Comparison of ENCODE assay signal across 26 cellular contexts in genomic region chr4:146072381-146072780, GRCh38.
DNase-seq lines count a peak whose midpoint lies in the region; ATAC-seq and TF ChIP-seq lines count a peak whose summit lies in the region.
"Had no signal": no experiment of that assay in that cellular context is flagged by ENCODE, and none has a peak within 500 bp of the region (broad histone marks: within the 10 kb centered on the region; RNA-seq: fewer than 3 reads in every experiment).

No MANE protein-coding gene starts in this region.

- no peaks in the 10 kb centered on the region for H3K36me3 ChIP-seq in naive thymus-derived CD4-positive, alpha-beta T cell (ENCODE audit: control insufficient read depth in 2 of 3, insufficient read depth in 3 of 3, low read length in 3 of 3)
- H3K36me3 ChIP-seq: HAP-1, pancreas, spleen, WERI-Rb-1 had no signal

- intact Hi-C loops in naive thymus-derived CD4-positive, alpha-beta T cell (cut with micrococcal nuclease), result no loop called here

- H3K4me3 ChIP-seq in fibroblast of mammary gland (ENCODE audit: control insufficient read depth, low read depth, low read length), result no peak overlapping the region
- no peak overlapping the region for H3K4me3 ChIP-seq in naive thymus-derived CD4-positive, alpha-beta T cell (ENCODE audit: low read length)
- H3K4me3 ChIP-seq: HAP-1, pancreas, spleen had no signal

- POLR2A ChIA-PET in naive thymus-derived CD4-positive, alpha-beta T cell (lab: Charles Lee), result no interaction called here

- H3K27me3 Mint-ChIP-seq in naive thymus-derived CD4-positive, alpha-beta T cell, result peaks cover 12 to 27% (median 18%) of the 10 kb centered on the region in 5 donors

- no peak overlapping the region for H3K4me3 Mint-ChIP-seq in naive thymus-derived CD4-positive, alpha-beta T cell
- H3K4me3 Mint-ChIP-seq: activated naive CD8-positive, alpha-beta T cell treated with anti-CD3 and anti-CD28 coated beads, Interleukin-2, amount 10 ng/mL, durations not matched to agents 7 days and 5 days; activated T-cell treated with anti-CD3 and anti-CD28 coated beads, Interleukin-2, amount 50 U/mL, for 24 hours; CD8-positive, alpha-beta T cell had no signal

- H3K27ac Mint-ChIP-seq in naive thymus-derived CD4-positive, alpha-beta T cell, result no peak overlapping the region
- H3K27ac Mint-ChIP-seq: activated naive CD8-positive, alpha-beta T cell treated with anti-CD3 and anti-CD28 coated beads, Interleukin-2, amount 10 ng/mL, durations not matched to agents 7 days and 5 days; activated T-cell treated with anti-CD3 and anti-CD28 coated beads, Interleukin-2, amount 50 U/mL, for 24 hours; CD8-positive, alpha-beta T cell had no signal

- ATAC-seq in GM21381 (IDR thresholded peaks at IDR 0.05; ENCODE audit: unreplicated experiment) (no peak), GM21528 (IDR thresholded peaks at IDR 0.05; ENCODE audit: low FRiP score, unreplicated experiment) (no peak), GM19395 (IDR thresholded peaks at IDR 0.05; ENCODE audit: unreplicated experiment) (no peak)
- ATAC-seq in naive thymus-derived CD4-positive, alpha-beta T cell, result no peak
- ATAC-seq: CD8-positive, alpha-beta T cell; HepG2; left cardiac atrium; pancreas had no signal

- no peaks in the 10 kb centered on the region for H3K9me3 Mint-ChIP-seq in naive thymus-derived CD4-positive, alpha-beta T cell
- H3K9me3 Mint-ChIP-seq: activated naive CD8-positive, alpha-beta T cell treated with anti-CD3 and anti-CD28 coated beads, Interleukin-2, amount 10 ng/mL, durations not matched to agents 7 days and 5 days; activated T-cell treated with anti-CD3 and anti-CD28 coated beads, Interleukin-2, amount 50 U/mL, for 24 hours; CD8-positive, alpha-beta T cell had no signal

- CTCF ChIA-PET in naive thymus-derived CD4-positive, alpha-beta T cell (lab: Charles Lee), result no interaction called here

- peaks cover 0 to 2% (median 0%) of the 10 kb centered on the region in 7 donors for H3K4me1 Mint-ChIP-seq in naive thymus-derived CD4-positive, alpha-beta T cell
- H3K4me1 Mint-ChIP-seq: activated naive CD8-positive, alpha-beta T cell treated with anti-CD3 and anti-CD28 coated beads, Interleukin-2, amount 10 ng/mL, durations not matched to agents 7 days and 5 days had no signal

- DNase-seq in AG08395 (ENCODE audit: low spot score), result peak; percentile 25
- peak; percentile 14 for DNase-seq in LHCN-M2 (ENCODE audit: low read depth)
- peak; percentile 66 for DNase-seq in SKM-1 (lab: John Stamatoyannopoulos, UW; ENCODE audit: unreplicated experiment)
- DNase-seq in fibroblast of mammary gland (ENCODE audit: low read depth), result peak; percentile 65
- no peak for DNase-seq in naive thymus-derived CD4-positive, alpha-beta T cell
- DNase-seq: activated CD4-positive, alpha-beta T cell treated with anti-CD3 and anti-CD28 coated beads for 48 hours; activated gamma-delta T cell; activated naive CD8-positive, alpha-beta T cell treated with anti-CD3 and anti-CD28 coated beads, Interleukin-2, amount 10 ng/mL, durations not matched to agents 7 days and 5 days; activated T-cell treated with anti-CD3 and anti-CD28 coated beads, Interleukin-2, amount 50 U/mL, for 24 hours; CD8-positive, alpha-beta T cell; dermis blood vessel endothelial cell; DMS 273 treated with DMSO at 0.1 percent for 48 hours; foreskin melanocyte; left cardiac atrium; NCI-H1105 treated with DMSO at 0.1 percent for 48 hours; NCI-H2029 treated with DMSO at 0.1 percent for 48 hours; NCI-H526; pancreas; SK-N-SH; spleen; WERI-Rb-1 had no signal

- no peaks in the 10 kb centered on the region for H3K27me3 ChIP-seq in naive thymus-derived CD4-positive, alpha-beta T cell (ENCODE audit: control insufficient read depth in 2 of 2, insufficient read depth in 2 of 2, low read length in 2 of 2)
- H3K27me3 ChIP-seq: pancreas had no signal

- H3K36me3 Mint-ChIP-seq in naive thymus-derived CD4-positive, alpha-beta T cell, result no peaks in the 10 kb centered on the region
- H3K36me3 Mint-ChIP-seq: activated naive CD8-positive, alpha-beta T cell treated with anti-CD3 and anti-CD28 coated beads, Interleukin-2, amount 10 ng/mL, durations not matched to agents 7 days and 5 days; CD8-positive, alpha-beta T cell had no signal

- H3K4me1 ChIP-seq in naive thymus-derived CD4-positive, alpha-beta T cell (ENCODE audit: control insufficient read depth in 2 of 2, insufficient read depth in 2 of 2, low read length in 2 of 2), result no peaks in the 10 kb centered on the region
- H3K4me1 ChIP-seq: HAP-1, pancreas had no signal

- H3K27ac ChIP-seq in naive thymus-derived CD4-positive, alpha-beta T cell (ENCODE audit: low read depth, low read length), result no peak overlapping the region
- H3K27ac ChIP-seq: pancreas, spleen, WERI-Rb-1 had no signal

- H3K9me3 ChIP-seq in naive thymus-derived CD4-positive, alpha-beta T cell (ENCODE audit: control insufficient read depth in 2 of 3, low read length in 3 of 3), result no peaks in the 10 kb centered on the region
- H3K9me3 ChIP-seq: HAP-1, pancreas, SK-N-SH, spleen had no signal

- TF ChIP-seq CTCF in fibroblast of mammary gland (conservative IDR thresholded peaks at IDR 0.05; ENCODE audit: control insufficient read depth, insufficient read depth, low read depth, low read length), result no peak

Comparison
In these comparisons a context has a peak if more than half of its experiments do, and no peak if none do; other contexts are left out.
1. DNase-seq: peak in AG08395 (single experiment), LHCN-M2 (single experiment), SKM-1 (single experiment) and fibroblast of mammary gland (single experiment); none in naive thymus-derived CD4-positive, alpha-beta T cell (0 of 9).